ENCODE assay signal across 8 cellular contexts in the genomic region with DNA sequence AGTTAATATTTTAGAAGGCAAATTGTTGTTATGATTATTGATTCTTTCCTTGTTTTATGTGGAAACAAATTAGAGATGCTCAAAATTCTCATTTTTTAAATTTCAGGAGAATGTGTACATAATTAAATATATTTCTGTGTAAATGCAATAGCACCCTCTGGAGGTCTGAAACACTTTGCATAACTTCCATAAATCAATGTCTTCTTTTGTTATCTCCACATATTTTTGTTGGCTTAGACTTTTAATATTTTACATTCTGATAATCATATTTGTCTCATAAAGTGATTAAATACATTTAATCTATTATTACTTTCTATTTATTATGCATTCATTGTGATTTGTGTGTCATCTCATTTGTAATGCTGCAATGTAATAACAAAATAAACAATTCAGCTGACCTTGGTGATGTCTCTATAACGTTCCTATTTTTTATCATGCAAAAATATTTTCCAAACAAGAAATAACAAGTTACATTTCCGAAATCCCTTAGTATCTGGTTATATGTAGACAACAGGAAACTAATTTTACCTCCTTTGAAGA.
DNase-seq lines count a peak whose midpoint lies in the region; ATAC-seq, FAIRE-seq and TF ChIP-seq lines count a peak whose summit lies in the region.

No MANE protein-coding gene starts in this region.

- FAIRE-seq in D721Med (lab: Jason Lieb, UNC): peak; percentile 61
- peak; percentile 40 for FAIRE-seq in K562 (lab: Jason Lieb, UNC)

- TF ChIP-seq EP300 in K562 (IDR thresholded peaks at IDR 0.05; ENCODE audit: low read length): no peak

- H3K9ac ChIP-seq in K562 (ENCODE audit: insufficient read depth in 1 of 2, low read depth in 2 of 2, low read length in 2 of 2): no peak overlapping the region
- no peak overlapping the region for H3K9ac ChIP-seq in Karpas-422 (ENCODE audit: low read length)

- CTCF ChIA-PET in K562 (lab: Yijun Ruan, JAX; ENCODE audit: low intra/inter-chr PET ratio): no interaction called here

- POLR2A ChIA-PET in K562 (lab: Yijun Ruan, JAX): no interaction called here

- ATAC-seq in K562: 0 out of 3 replicates have a peak, but pooled peaks have one; percentile 57
- no peak for ATAC-seq in GM21367 (IDR thresholded peaks at IDR 0.05; ENCODE audit: unreplicated experiment)
- no peak for ATAC-seq in activated T-cell treated with anti-CD3 and anti-CD28 coated beads, Interleukin-2, amount 50 U/mL, for 72 hours (replicated peaks in 1 of 2)

- no peak overlapping the region for H3K27ac Mint-ChIP-seq in activated T-cell treated with anti-CD3 and anti-CD28 coated beads, Interleukin-2, amount 50 U/mL, for 72 hours

- H3K36me3 Mint-ChIP-seq in activated T-cell treated with anti-CD3 and anti-CD28 coated beads, Interleukin-2, amount 50 U/mL, for 72 hours (ENCODE audit: insufficient read depth in 2 of 2): no peaks in the 10 kb centered on the region

- no peaks in the 10 kb centered on the region for H3K27me3 Mint-ChIP-seq in activated T-cell treated with anti-CD3 and anti-CD28 coated beads, Interleukin-2, amount 50 U/mL, for 72 hours (ENCODE audit: low read depth)

- TF ChIP-seq POLR2A in K562 (conservative IDR thresholded peaks at IDR 0.05): no peak

- H3K27ac ChIP-seq in K562 (ENCODE audit: extremely low read depth, low read depth, low read length): no peak overlapping the region
- H3K27ac ChIP-seq in Karpas-422 (ENCODE audit: low read length): no peak overlapping the region

- H3K4me3 ChIP-seq in K562: no peak overlapping the region
- no peak overlapping the region for H3K4me3 ChIP-seq in Karpas-422 (ENCODE audit: low read length)

- TF ChIP-seq CTCF in D721Med (IDR thresholded peaks at IDR 0.05; ENCODE audit: insufficient read depth, missing control alignments) (peak; percentile 60), K562 (IDR thresholded peaks at IDR 0.05 in 2 of 3, conservative IDR thresholded peaks at IDR 0.05 in 1 of 3; ENCODE audit: insufficient read depth in 2 of 3, low read depth in 1 of 3, low read length in 3 of 3) (peak in 2 of 3 experiments; percentile 14 to 64; a peak in 3 of 6 replicates)

- DNase-seq in D721Med (ENCODE audit: insufficient read length, low spot score) (no peak), M059J (ENCODE audit: low read depth) (peak; percentile 42), K562 (ENCODE audit: extremely low read depth in 1 of 4, low spot score in 3 of 4) (peak in 2 of 4 experiments; percentile 9 to 29), myocyte (ENCODE audit: low read depth) (peak; percentile 52), Karpas-422 (no peak), cortex of kidney (lab: John Stamatoyannopoulos, UW) (no peak)
- DNase-seq in activated T-cell treated with anti-CD3 and anti-CD28 coated beads, Interleukin-2, amount 50 U/mL, for 72 hours: no peak

- no peaks in the 10 kb centered on the region for H3K9me2 ChIP-seq in Karpas-422 (replicated peaks; ENCODE audit: insufficient read depth, low read length)

- H4K20me1 ChIP-seq in K562 (replicated peaks; ENCODE audit: control insufficient read depth, insufficient read depth, low read length) (no peaks in the 10 kb centered on the region), Karpas-422 (ENCODE audit: insufficient read depth, low read depth, low read length) (no peaks in the 10 kb centered on the region)

- in situ Hi-C loops in K562 (cut with MboI): no loop called here

- H3K4me2 ChIP-seq in K562 (ENCODE audit: insufficient read depth, low read length): no peak overlapping the region
- H3K4me2 ChIP-seq in Karpas-422 (ENCODE audit: low read depth, low read length, poor library complexity, severe bottlenecking): no peak overlapping the region

- H3K4me1 ChIP-seq in K562 (replicated peaks in 1 of 2; ENCODE audit: control insufficient read depth in 2 of 2, insufficient read depth in 2 of 2, low read length in 2 of 2) (no peaks in the 10 kb centered on the region), Karpas-422 (ENCODE audit: low read length) (no peaks in the 10 kb centered on the region)

- H3K36me3 ChIP-seq in K562 (ENCODE audit: control insufficient read depth, insufficient read depth, low read length) (no peaks in the 10 kb centered on the region), Karpas-422 (ENCODE audit: insufficient read depth, low read length) (no peaks in the 10 kb centered on the region)

- WGBS in K562 (ENCODE audit: insufficient coverage, low coverage, missing lambda C conversion rate): 0% methylated on average over 2 of the region's 2 CpGs

- H3K9me3 Mint-ChIP-seq in activated T-cell treated with anti-CD3 and anti-CD28 coated beads, Interleukin-2, amount 50 U/mL, for 72 hours: no peaks in the 10 kb centered on the region

- no peaks in the 10 kb centered on the region for H3K9me3 ChIP-seq in K562 (replicated peaks; ENCODE audit: control insufficient read depth, insufficient read depth, low read depth, low read length)
- no peaks in the 10 kb centered on the region for H3K9me3 ChIP-seq in Karpas-422 (ENCODE audit: low read length)

- no peaks in the 10 kb centered on the region for H3K9me1 ChIP-seq in K562 (ENCODE audit: control insufficient read depth, insufficient read depth, low read length)

- no peaks in the 10 kb centered on the region for H3K27me3 ChIP-seq in K562 (ENCODE audit: control insufficient read depth in 2 of 2, insufficient read depth in 2 of 2, low read length in 2 of 2)
- no peaks in the 10 kb centered on the region for H3K27me3 ChIP-seq in Karpas-422 (ENCODE audit: low read length)

- TF ChIP-seq RAD21 in K562 (CRISPR knock-in tag; conservative IDR thresholded peaks at IDR 0.05 in 1 of 2, IDR thresholded peaks at IDR 0.05 in 1 of 2): peak; percentile 45 to 72

- BruUV-seq in K562 (replicated peaks; lab: Mats Ljungman, UMichigan): no TSS peak

- H3K79me2 ChIP-seq in K562 (ENCODE audit: control insufficient read depth, insufficient read depth, low read length): no peaks in the 10 kb centered on the region
- no peaks in the 10 kb centered on the region for H3K79me2 ChIP-seq in Karpas-422 (ENCODE audit: low read length)

- no peaks in the 10 kb centered on the region for H3K4me1 Mint-ChIP-seq in activated T-cell treated with anti-CD3 and anti-CD28 coated beads, Interleukin-2, amount 50 U/mL, for 72 hours (ENCODE audit: low read depth)

- H2AFZ ChIP-seq in K562 (ENCODE audit: low read depth, low read length) (no peak overlapping the region), Karpas-422 (ENCODE audit: low read length) (no peak overlapping the region)

- intact Hi-C loops in K562 (cut with micrococcal nuclease): loop anchor here (5.0 kb wide), 1 partner anchor 1678 kb away; no protein-coding TSS in a partner anchor

- no peak overlapping the region for H3K4me3 Mint-ChIP-seq in activated T-cell treated with anti-CD3 and anti-CD28 coated beads, Interleukin-2, amount 50 U/mL, for 72 hours

TF ChIP-seq in K562, 482 proteins besides CTCF, POLR2A, EP300 and RAD21 (continues in another document):
- TF ChIP-seq ETV5 (CRISPR knock-in tag; IDR thresholded peaks at IDR 0.05; ENCODE audit: low read depth) (no peak), MTA3 (IDR thresholded peaks at IDR 0.05; ENCODE audit: borderline replicate concordance) (no peak), ZC3H4 (CRISPR knock-in tag; IDR thresholded peaks at IDR 0.05; ENCODE audit: borderline replicate concordance) (no peak), PHF8 (IDR thresholded peaks at IDR 0.05; ENCODE audit: borderline replicate concordance, low read length) (no peak), KDM1A (IDR thresholded peaks at IDR 0.05) (no peak), CEBPG (CRISPR knock-in tag; IDR thresholded peaks at IDR 0.05) (no peak), CEBPG (tag; conservative IDR thresholded peaks at IDR 0.05 in 1 of 2, IDR thresholded peaks at IDR 0.05 in 1 of 2) (0 out of 4 replicates have a peak, but pooled peaks of 1 of the 2 experiments have one; percentile 14)
- TF ChIP-seq, protein P1, sequence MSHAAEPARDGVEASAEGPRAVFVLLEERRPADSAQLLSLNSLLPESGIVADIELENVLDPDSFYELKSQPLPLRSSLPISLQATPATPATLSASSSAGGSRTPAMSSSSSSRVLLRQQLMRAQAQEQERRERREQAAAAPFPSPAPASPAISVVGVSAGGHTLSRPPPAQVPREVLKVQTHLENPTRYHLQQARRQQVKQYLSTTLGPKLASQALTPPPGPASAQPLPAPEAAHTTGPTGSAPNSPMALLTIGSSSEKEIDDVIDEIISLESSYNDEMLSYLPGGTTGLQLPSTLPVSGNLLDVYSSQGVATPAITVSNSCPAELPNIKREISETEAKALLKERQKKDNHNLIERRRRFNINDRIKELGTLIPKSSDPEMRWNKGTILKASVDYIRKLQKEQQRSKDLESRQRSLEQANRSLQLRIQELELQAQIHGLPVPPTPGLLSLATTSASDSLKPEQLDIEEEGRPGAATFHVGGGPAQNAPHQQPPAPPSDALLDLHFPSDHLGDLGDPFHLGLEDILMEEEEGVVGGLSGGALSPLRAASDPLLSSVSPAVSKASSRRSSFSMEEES (CRISPR knock-in tag; IDR thresholded peaks at IDR 0.05): no peak
- TF ChIP-seq, protein P2, sequence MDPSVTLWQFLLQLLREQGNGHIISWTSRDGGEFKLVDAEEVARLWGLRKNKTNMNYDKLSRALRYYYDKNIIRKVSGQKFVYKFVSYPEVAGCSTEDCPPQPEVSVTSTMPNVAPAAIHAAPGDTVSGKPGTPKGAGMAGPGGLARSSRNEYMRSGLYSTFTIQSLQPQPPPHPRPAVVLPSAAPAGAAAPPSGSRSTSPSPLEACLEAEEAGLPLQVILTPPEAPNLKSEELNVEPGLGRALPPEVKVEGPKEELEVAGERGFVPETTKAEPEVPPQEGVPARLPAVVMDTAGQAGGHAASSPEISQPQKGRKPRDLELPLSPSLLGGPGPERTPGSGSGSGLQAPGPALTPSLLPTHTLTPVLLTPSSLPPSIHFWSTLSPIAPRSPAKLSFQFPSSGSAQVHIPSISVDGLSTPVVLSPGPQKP (CRISPR knock-in tag; IDR thresholded peaks at IDR 0.05): no peak
- TF ChIP-seq, protein P3, sequence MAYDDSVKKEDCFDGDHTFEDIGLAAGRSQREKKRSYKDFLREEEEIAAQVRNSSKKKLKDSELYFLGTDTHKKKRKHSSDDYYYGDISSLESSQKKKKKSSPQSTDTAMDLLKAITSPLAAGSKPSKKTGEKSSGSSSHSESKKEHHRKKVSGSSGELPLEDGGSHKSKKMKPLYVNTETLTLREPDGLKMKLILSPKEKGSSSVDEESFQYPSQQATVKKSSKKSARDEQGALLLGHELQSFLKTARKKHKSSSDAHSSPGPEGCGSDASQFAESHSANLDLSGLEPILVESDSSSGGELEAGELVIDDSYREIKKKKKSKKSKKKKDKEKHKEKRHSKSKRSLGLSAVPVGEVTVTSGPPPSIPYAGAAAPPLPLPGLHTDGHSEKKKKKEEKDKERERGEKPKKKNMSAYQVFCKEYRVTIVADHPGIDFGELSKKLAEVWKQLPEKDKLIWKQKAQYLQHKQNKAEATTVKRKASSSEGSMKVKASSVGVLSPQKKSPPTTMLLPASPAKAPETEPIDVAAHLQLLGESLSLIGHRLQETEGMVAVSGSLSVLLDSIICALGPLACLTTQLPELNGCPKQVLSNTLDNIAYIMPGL (CRISPR knock-in tag; IDR thresholded peaks at IDR 0.05): no peak

Comparison
In these comparisons a context has a peak if more than half of its experiments do, and no peak if none do; other contexts are left out.
1. DNase-seq: peak in M059J (single experiment) and myocyte (single experiment); none in D721Med (single experiment), activated T-cell treated with anti-CD3 and anti-CD28 coated beads, Interleukin-2, amount 50 U/mL, for 72 hours (0 of 2), Karpas-422 (single experiment) and cortex of kidney (single experiment).